8 cellular contexts compared by ENCODE assay signal in the genomic region with DNA sequence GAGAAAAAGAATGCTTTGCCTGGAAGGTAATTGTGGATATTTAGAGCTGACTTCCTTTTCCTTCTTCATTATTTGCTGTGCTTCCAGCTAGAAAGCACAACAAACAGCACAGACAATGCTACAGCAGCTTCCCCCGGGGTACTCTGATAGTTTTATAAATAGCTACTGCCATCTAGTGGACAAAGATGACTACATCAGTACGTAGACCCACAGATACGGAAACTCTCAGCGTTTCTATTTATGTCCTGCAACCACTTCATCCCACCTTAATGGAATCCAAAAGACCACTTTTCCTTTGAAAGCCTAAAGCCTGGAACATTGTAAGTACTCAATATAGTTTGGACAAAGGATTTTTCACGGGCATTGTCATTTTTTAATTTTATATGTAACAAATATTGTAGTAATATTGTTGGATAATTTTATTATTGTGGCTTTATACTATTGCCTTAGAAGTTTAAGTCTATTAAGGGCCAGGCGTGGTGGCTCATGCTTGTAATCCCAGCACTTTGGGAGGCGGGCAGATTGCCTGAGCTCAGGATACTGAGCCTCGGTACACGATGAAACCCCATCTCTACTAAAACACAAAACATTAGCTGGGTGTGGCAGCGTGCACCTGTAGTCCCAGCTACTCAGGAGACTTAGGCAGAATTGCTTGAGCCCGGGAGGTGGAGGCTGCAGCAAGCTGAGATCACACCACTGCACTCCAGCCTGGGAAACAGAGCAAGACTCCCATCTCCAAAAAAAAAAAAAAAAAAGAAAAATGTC. TPM values are rescaled to one million over a fixed set of nuclear protein-coding genes. Genes with fewer than 3 reads are reported as not detected.
DNase-seq lines count a peak whose midpoint lies in the region; FAIRE-seq and TF ChIP-seq lines count a peak whose summit lies in the region.

No MANE protein-coding gene starts in this region.

- TF ChIP-seq CTCF in 22Rv1 (IDR thresholded peaks at IDR 0.05), result peak; percentile 80
- TF ChIP-seq CTCF in GM10266 (IDR thresholded peaks at IDR 0.05; ENCODE audit: control insufficient read depth, insufficient read depth, low read depth, missing control alignments), result peak; percentile 64
- TF ChIP-seq CTCF in Loucy (conservative IDR thresholded peaks at IDR 0.05; ENCODE audit: low read length), result peak; percentile 75
- peak; percentile 87 for TF ChIP-seq CTCF in PC-9 (conservative IDR thresholded peaks at IDR 0.05)
- TF ChIP-seq CTCF in brain microvascular endothelial cell (IDR thresholded peaks at IDR 0.05; ENCODE audit: low read depth, low read length, missing control alignments), result peak; percentile 65

- H2AFZ ChIP-seq in Loucy (ENCODE audit: low read length) (no peak overlapping the region), PC-9 (no peak overlapping the region)

- in situ Hi-C loops in HAP-1 (cut with MboI; ENCODE audit: low sequenced_read_pairs) (no loop called here), brain microvascular endothelial cell (cut with HindIII; ENCODE audit: low pct_ligation_motif_present, low sequenced_read_pairs) (no loop called here)

- no peaks in the 10 kb centered on the region for H3K9me2 ChIP-seq in Loucy (replicated peaks; ENCODE audit: low read depth, low read length)
- H3K9me2 ChIP-seq in PC-9 (ENCODE audit: insufficient read depth), result no peaks in the 10 kb centered on the region

- CTCF ChIA-PET in PC-9 (lab: Charles Lee), result interaction anchor here (0.5 to 2.0 kb wide), 23 partner anchors 8 to 526 kb away, joined by 3 to 15 read pairs (median 4); a partner anchor contains a TSS

- POLR2A ChIA-PET in PC-9 (lab: Charles Lee; ENCODE audit: unreplicated experiment), result interaction anchor here (0.5 to 0.7 kb wide), 6 partner anchors 33 to 498 kb away, joined by 4 to 13 read pairs (median 10); no protein-coding TSS in a partner anchor

- H4K20me1 ChIP-seq in Loucy (ENCODE audit: insufficient read depth, low read length, poor library complexity, severe bottlenecking) (peaks cover 52% of the 10 kb centered on the region), PC-9 (ENCODE audit: insufficient read depth) (peaks cover 48% of the 10 kb centered on the region)

- H3K27me3 ChIP-seq in HAP-1 (ENCODE audit: low read depth) (no peaks in the 10 kb centered on the region), Loucy (ENCODE audit: insufficient read depth, low read length, poor library complexity, severe bottlenecking) (no peaks in the 10 kb centered on the region), PC-9 (ENCODE audit: insufficient read depth, low read depth) (no peaks in the 10 kb centered on the region), brain microvascular endothelial cell (replicated peaks) (no peaks in the 10 kb centered on the region)

- H3K4me1 ChIP-seq in HAP-1, result peaks cover 14% of the 10 kb centered on the region
- peaks cover 30% of the 10 kb centered on the region for H3K4me1 ChIP-seq in Loucy (ENCODE audit: insufficient read depth, low read length, poor library complexity, severe bottlenecking)
- peaks cover 21% of the 10 kb centered on the region for H3K4me1 ChIP-seq in PC-9 (replicated peaks; ENCODE audit: insufficient read depth)

- H3K9ac ChIP-seq in Loucy (ENCODE audit: low read depth, low read length, poor library complexity, severe bottlenecking), result no peak overlapping the region

- peaks cover 29% of the 10 kb centered on the region for H3F3A ChIP-seq in Loucy (ENCODE audit: low read depth)
- peaks cover 64% of the 10 kb centered on the region for H3F3A ChIP-seq in PC-9 (ENCODE audit: insufficient read depth, low read depth)

- H3K9me3 ChIP-seq in HAP-1 (no peaks in the 10 kb centered on the region), Loucy (ENCODE audit: insufficient read depth, low read depth, low read length) (no peaks in the 10 kb centered on the region), PC-9 (ENCODE audit: insufficient read depth, low read depth) (no peaks in the 10 kb centered on the region)

- BruUV-seq in PC-9 (replicated peaks; lab: Mats Ljungman, UMichigan), result no TSS peak

- intact Hi-C loops in PC-9 (cut with micrococcal nuclease; ENCODE audit: unreplicated experiment), result loop anchor here (1.0 to 10.0 kb wide), 2 partner anchors 191 to 260 kb away; no protein-coding TSS in a partner anchor

- H3K36me3 ChIP-seq in HAP-1 (replicated peaks), result peaks cover 53% of the 10 kb centered on the region
- H3K36me3 ChIP-seq in Loucy (ENCODE audit: insufficient read depth, low read length), result peaks cover 42% of the 10 kb centered on the region
- H3K36me3 ChIP-seq in PC-9 (ENCODE audit: low read depth), result peaks cover 36% of the 10 kb centered on the region
- peaks cover 51% of the 10 kb centered on the region for H3K36me3 ChIP-seq in brain microvascular endothelial cell (replicated peaks)

- H3K27ac ChIP-seq in 22Rv1 (peak overlapping the region; percentile 100), PC-9 (peak overlapping the region; percentile 36), brain microvascular endothelial cell (no peak overlapping the region)

- DNase-seq in GM10266 (ENCODE audit: extremely low spot score) (peak; percentile 63), HAP-1 (ENCODE audit: low spot score in 2 of 2) (peak; percentile 48 to 83), PC-9 (peak in 1 of 2 experiments; percentile 74), brain microvascular endothelial cell (peak; percentile 51), superior temporal gyrus (ENCODE audit: extremely low spot score) (peak; percentile 94)

- peaks cover 42% of the 10 kb centered on the region for H3K79me2 ChIP-seq in Loucy (ENCODE audit: insufficient read depth, low read length)
- peaks cover 28% of the 10 kb centered on the region for H3K79me2 ChIP-seq in PC-9 (ENCODE audit: low read depth)

- H3K4me3 ChIP-seq in HAP-1, result no peak overlapping the region
- no peak overlapping the region for H3K4me3 ChIP-seq in Loucy (ENCODE audit: low read length, poor library complexity, severe bottlenecking)
- H3K4me3 ChIP-seq in PC-9, result no peak overlapping the region
- H3K4me3 ChIP-seq in brain microvascular endothelial cell (ENCODE audit: low read depth, low read length), result no peak overlapping the region

- peak; percentile 89 for FAIRE-seq in islet of Langerhans (lab: Jason Lieb, UNC)

- peak overlapping the region; percentile 93 for H3K4me2 ChIP-seq in Loucy (ENCODE audit: low read depth, low read length, poor library complexity, severe bottlenecking)
- no peak overlapping the region for H3K4me2 ChIP-seq in PC-9

RNA-seq across cellular contexts. Expression of a gene that starts 7.5 kb away (rescaled TPM):
- 796 and 1,103 TPM in 2 replicates for total RNA-seq in PC-9 (2021)
